In genomic region chr10:680146-680545, GRCh38 we compare ENCODE assay signal across 11 cellular contexts. TPM values are rescaled to one million over a fixed set of nuclear protein-coding genes. Genes with fewer than 3 reads are reported as not detected.
DNase-seq lines count a peak whose midpoint lies in the region; ATAC-seq, FAIRE-seq and TF ChIP-seq lines count a peak whose summit lies in the region.
"Had no signal": no experiment of that assay in that cellular context is flagged by ENCODE, and none has a peak within 500 bp of the region (broad histone marks: within the 10 kb centered on the region; RNA-seq: fewer than 3 reads in every experiment).

No MANE protein-coding gene starts in this region.

- H3K9me3 Mint-ChIP-seq in nephron = peaks cover 9% of the 10 kb centered on the region

- H3K4me1 ChIP-seq in right lobe of liver = peaks cover 0 to 7% (median 0%) of the 10 kb centered on the region in 4 donors

- H3K9me3 ChIP-seq in right lobe of liver = no peaks in the 10 kb centered on the region

- no peak for ATAC-seq in right lobe of liver
- no peak for ATAC-seq in GM21515 (IDR thresholded peaks at IDR 0.05; ENCODE audit: unreplicated experiment)
- ATAC-seq in HG03520 (IDR thresholded peaks at IDR 0.05; ENCODE audit: unreplicated experiment) = no peak

- no peaks in the 10 kb centered on the region for H3K27me3 Mint-ChIP-seq in nephron (ENCODE audit: low read depth)

- no peak for TF ChIP-seq POLR2A in right lobe of liver (IDR thresholded peaks at IDR 0.05)

- peaks cover 41% of the 10 kb centered on the region for H3K4me1 Mint-ChIP-seq in nephron

- intact Hi-C loops in right lobe of liver (cut with DNase I) = no loop called here

- peak overlapping the region in 2 of 3 experiments; percentile 67 to 72 for H3K27ac Mint-ChIP-seq in nephron

- DNase-seq in D721Med (ENCODE audit: insufficient read length, low spot score) = peak; percentile 84
- DNase-seq in NCI-H2107 treated with DMSO at 0.1 percent for 48 hours (lab: John Stamatoyannopoulos, UW; ENCODE audit: unreplicated experiment) = peak; percentile 55
- peak in 1 of 61 donors; percentile 35 for DNase-seq in caudate nucleus (lab: John Stamatoyannopoulos, UW)
- no peak for DNase-seq in right lobe of liver
- DNase-seq in A172 (ENCODE audit: low spot score) = no peak
- DNase-seq: activated CD4-positive, CD25-positive, alpha-beta regulatory T cell; foreskin fibroblast; kidney glomerular epithelial cell had no signal

- no peaks in the 10 kb centered on the region for H3K36me3 ChIP-seq in right lobe of liver

- 69% methylated on average over 3 of the region's 11 CpGs for WGBS in right lobe of liver (ENCODE audit: insufficient coverage, low coverage, low lambda C conversion rate, missing lambda C conversion rate)

- H3K27me3 ChIP-seq in right lobe of liver = no peaks in the 10 kb centered on the region

- no peak overlapping the region for H3K4me3 ChIP-seq in right lobe of liver

- H3K4me3 Mint-ChIP-seq in nephron = peak overlapping the region in 1 of 3 experiments; percentile 36

- H3K27ac ChIP-seq in caudate nucleus (ENCODE audit: low read depth, low read length) (peak overlapping the region; percentile 67), right lobe of liver (no peak overlapping the region)

- TF ChIP-seq CTCF in D721Med (IDR thresholded peaks at IDR 0.05; ENCODE audit: insufficient read depth, missing control alignments) (no peak), nephron (IDR thresholded peaks at IDR 0.05; ENCODE audit: unreplicated experiment in 3 of 3) (no peak), right lobe of liver (IDR thresholded peaks at IDR 0.05) (no peak)

- peaks cover 8% of the 10 kb centered on the region for H3K36me3 Mint-ChIP-seq in nephron (ENCODE audit: low read depth)

- peak; percentile 46 for FAIRE-seq in D721Med (lab: Jason Lieb, UNC)

RNA-seq across cellular contexts. Expression of gene DIP2C, which starts 9.3 kb away (rescaled TPM):
- total RNA-seq in right lobe of liver = 10 to 100 TPM in 5 of 6 experiments, 1 to 10 TPM in 1; 8.0 to 13.5 (median 11.7) TPM
- total RNA-seq in A172 (2014; rRNA removed; shearing (Covaris generic)) = 10.0 and 12.8 TPM in 2 replicates

Comparison
In these comparisons a context has a peak if more than half of its experiments do, and no peak if none do; other contexts are left out.
1. DNase-seq: peak in D721Med (single experiment) and NCI-H2107 treated with DMSO at 0.1 percent for 48 hours (single experiment); none in right lobe of liver (0 of 3) and A172 (single experiment).